In the genomic region with DNA sequence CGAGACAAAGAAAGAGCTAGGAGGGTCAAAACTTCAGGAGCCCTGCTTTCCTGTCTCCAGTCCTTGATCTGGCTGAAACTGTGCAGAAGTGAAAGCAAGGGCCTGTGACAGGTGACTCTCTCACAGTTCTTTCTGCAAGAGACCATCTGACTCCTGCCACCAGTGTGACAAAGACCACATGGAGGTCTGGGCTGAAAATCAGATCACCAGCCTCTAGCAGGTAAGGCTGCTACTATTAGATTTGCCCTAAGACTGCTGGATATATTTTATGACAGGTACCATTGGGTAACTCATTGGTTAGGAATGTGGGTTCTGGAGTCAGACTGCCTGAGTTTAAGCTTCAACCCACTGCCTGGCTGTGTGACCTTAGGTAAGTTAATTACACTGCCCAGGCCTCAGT, we compare ENCODE assay signal across 8 cellular contexts.
DNase-seq lines count a peak whose midpoint lies in the region; ATAC-seq and TF ChIP-seq lines count a peak whose summit lies in the region.

No MANE protein-coding gene starts in this region.

- no peaks in the 10 kb centered on the region for H3K9me3 ChIP-seq in SK-N-SH
- H3K9me3 ChIP-seq in PC-3 (ENCODE audit: low read length): no peaks in the 10 kb centered on the region
- no peaks in the 10 kb centered on the region for H3K9me3 ChIP-seq in upper lobe of right lung

- H3K4me2 ChIP-seq in SK-N-SH (no peak overlapping the region), PC-3 (ENCODE audit: low read length) (peak overlapping the region; percentile 19)

- H3K79me2 ChIP-seq in SK-N-SH (ENCODE audit: insufficient read depth): no peaks in the 10 kb centered on the region
- no peaks in the 10 kb centered on the region for H3K79me2 ChIP-seq in PC-3 (ENCODE audit: low read length)

- peaks cover 0 to 3% of the 10 kb centered on the region in 2 experiments; a peak in 1 of 4 replicates for H3K4me1 ChIP-seq in SK-N-SH (ENCODE audit: control insufficient read depth in 1 of 2, insufficient read depth in 2 of 2, low read depth in 1 of 2, low read length in 1 of 2)
- H3K4me1 ChIP-seq in PC-3 (ENCODE audit: insufficient read depth, low read length): peaks cover 15% of the 10 kb centered on the region
- peaks cover 14% of the 10 kb centered on the region for H3K4me1 ChIP-seq in upper lobe of right lung

- no peak for TF ChIP-seq RAD21 in SK-N-SH (IDR thresholded peaks at IDR 0.05; ENCODE audit: low read length)

- 50% methylated on average over 1 of the region's 1 CpG for WGBS in SK-N-SH (ENCODE audit: low lambda C conversion rate)

- H3K9me2 ChIP-seq in SK-N-SH (no peaks in the 10 kb centered on the region), PC-3 (replicated peaks; ENCODE audit: low read length) (no peaks in the 10 kb centered on the region)

- H4K20me1 ChIP-seq in SK-N-SH (ENCODE audit: insufficient read depth) (no peaks in the 10 kb centered on the region), PC-3 (ENCODE audit: low read length) (no peaks in the 10 kb centered on the region)

- CTCF ChIA-PET in SK-N-SH (lab: Yijun Ruan, JAX) (no interaction called here), PC-3 (lab: Charles Lee) (no interaction called here)

- no peaks in the 10 kb centered on the region for H3K27me3 ChIP-seq in SK-N-SH (ENCODE audit: insufficient read depth)
- H3K27me3 ChIP-seq in PC-3 (ENCODE audit: low read length): no peaks in the 10 kb centered on the region
- no peaks in the 10 kb centered on the region for H3K27me3 ChIP-seq in upper lobe of right lung

- H3K36me3 ChIP-seq in SK-N-SH (replicated peaks in 1 of 2; ENCODE audit: control insufficient read depth in 1 of 2, insufficient read depth in 2 of 2, low read length in 1 of 2) (no peaks in the 10 kb centered on the region), PC-3 (ENCODE audit: low read depth, low read length) (no peaks in the 10 kb centered on the region), upper lobe of right lung (no peaks in the 10 kb centered on the region)

- no peak overlapping the region for H3K27ac ChIP-seq in SK-N-SH (ENCODE audit: low read depth in 2 of 2, low read length in 1 of 2)
- no peak overlapping the region for H3K27ac ChIP-seq in PC-3 (ENCODE audit: low read length)
- H3K27ac ChIP-seq in upper lobe of right lung: no peak overlapping the region

- POLR2A ChIA-PET in SK-N-SH (lab: Yijun Ruan, JAX): no interaction called here
- POLR2A ChIA-PET in PC-3 (lab: Charles Lee; ENCODE audit: unreplicated experiment): interaction anchor here (0.6 kb wide), 1 partner anchor 60 kb away, joined by 3 read pairs; no protein-coding TSS in a partner anchor

- H3K9ac ChIP-seq in SK-N-SH: no peak overlapping the region
- H3K9ac ChIP-seq in PC-3 (ENCODE audit: low read length): no peak overlapping the region

- no peak for DNase-seq in SK-N-SH
- DNase-seq in PC-3: peak; percentile 62
- no peak for DNase-seq in upper lobe of right lung
- DNase-seq in head of caudate nucleus: no peak
- no peak for DNase-seq in activated CD4-positive, CD25-positive, alpha-beta regulatory T cell (lab: John Stamatoyannopoulos, UW)
- DNase-seq in GM19240 (ENCODE audit: insufficient read length, low spot score): no peak

- H2AFZ ChIP-seq in SK-N-SH (ENCODE audit: low read depth) (no peak overlapping the region), PC-3 (ENCODE audit: low read length) (no peak overlapping the region)

- no TSS peak for BruUV-seq in PC-3 (replicated peaks; lab: Mats Ljungman, UMichigan)

- peak; percentile 41; the same call in 2 of the 3 replicates for ATAC-seq in SK-N-SH treated with all-trans-retinoic acid at 6 μM for 48 hours
- ATAC-seq in HG03025 (IDR thresholded peaks at IDR 0.05; ENCODE audit: low FRiP score, unreplicated experiment): peak; percentile 65
- ATAC-seq in PC-3: peak; percentile 71
- ATAC-seq in upper lobe of right lung: peak; percentile 50

- H3K4me3 ChIP-seq in SK-N-SH (ENCODE audit: low read depth in 2 of 2, low read length in 1 of 2) (no peak overlapping the region), PC-3 (ENCODE audit: low read length) (no peak overlapping the region), upper lobe of right lung (no peak overlapping the region)

- TF ChIP-seq CTCF in SK-N-SH (IDR thresholded peaks at IDR 0.05) (no peak), PC-3 (conservative IDR thresholded peaks at IDR 0.05; ENCODE audit: low read depth, low read length) (no peak), upper lobe of right lung (IDR thresholded peaks at IDR 0.05) (no peak)

- intact Hi-C loops in PC-3 (cut with micrococcal nuclease) (loop anchor here (10.0 kb wide), 1 partner anchor 161 kb away; a partner anchor contains a TSS), upper lobe of right lung (cut with DNase I) (no loop called here), head of caudate nucleus (cut with DNase I) (no loop called here)

- TF ChIP-seq EP300 in SK-N-SH (IDR thresholded peaks at IDR 0.05; ENCODE audit: borderline replicate concordance in 1 of 2, low read depth in 1 of 2, low read length in 1 of 2): no peak

- H3F3A ChIP-seq in SK-N-SH (replicated peaks; ENCODE audit: insufficient read depth) (no peaks in the 10 kb centered on the region), PC-3 (ENCODE audit: low read length, unreplicated experiment) (no peaks in the 10 kb centered on the region)

TF ChIP-seq in SK-N-SH treated with all-trans-retinoic acid at 6 μM for 48 hours, 23 proteins besides CTCF, POLR2A, EP300 and RAD21 (continues in another document):
- TF ChIP-seq ZFP3 (CRISPR knock-in tag; IDR thresholded peaks at IDR 0.05) (no peak), OSR1 (CRISPR knock-in tag; IDR thresholded peaks at IDR 0.05) (no peak), RARB (CRISPR knock-in tag; IDR thresholded peaks at IDR 0.05) (no peak), TCF4 (CRISPR knock-in tag; IDR thresholded peaks at IDR 0.05; ENCODE audit: borderline replicate concordance) (no peak), BACH2 (CRISPR knock-in tag; IDR thresholded peaks at IDR 0.05; ENCODE audit: borderline replicate concordance) (no peak), TOX (CRISPR knock-in tag; IDR thresholded peaks at IDR 0.05; ENCODE audit: borderline replicate concordance) (no peak), ZNF70 (CRISPR knock-in tag; IDR thresholded peaks at IDR 0.05) (no peak)
- TF ChIP-seq, protein P1, sequence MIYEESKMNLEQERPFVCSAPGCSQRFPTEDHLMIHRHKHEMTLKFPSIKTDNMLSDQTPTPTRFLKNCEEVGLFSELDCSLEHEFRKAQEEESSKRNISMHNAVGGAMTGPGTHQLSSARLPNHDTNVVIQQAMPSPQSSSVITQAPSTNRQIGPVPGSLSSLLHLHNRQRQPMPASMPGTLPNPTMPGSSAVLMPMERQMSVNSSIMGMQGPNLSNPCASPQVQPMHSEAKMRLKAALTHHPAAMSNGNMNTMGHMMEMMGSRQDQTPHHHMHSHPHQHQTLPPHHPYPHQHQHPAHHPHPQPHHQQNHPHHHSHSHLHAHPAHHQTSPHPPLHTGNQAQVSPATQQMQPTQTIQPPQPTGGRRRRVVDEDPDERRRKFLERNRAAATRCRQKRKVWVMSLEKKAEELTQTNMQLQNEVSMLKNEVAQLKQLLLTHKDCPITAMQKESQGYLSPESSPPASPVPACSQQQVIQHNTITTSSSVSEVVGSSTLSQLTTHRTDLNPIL (CRISPR knock-in tag; IDR thresholded peaks at IDR 0.05; ENCODE audit: low read depth): no peak
- TF ChIP-seq, protein P2, sequence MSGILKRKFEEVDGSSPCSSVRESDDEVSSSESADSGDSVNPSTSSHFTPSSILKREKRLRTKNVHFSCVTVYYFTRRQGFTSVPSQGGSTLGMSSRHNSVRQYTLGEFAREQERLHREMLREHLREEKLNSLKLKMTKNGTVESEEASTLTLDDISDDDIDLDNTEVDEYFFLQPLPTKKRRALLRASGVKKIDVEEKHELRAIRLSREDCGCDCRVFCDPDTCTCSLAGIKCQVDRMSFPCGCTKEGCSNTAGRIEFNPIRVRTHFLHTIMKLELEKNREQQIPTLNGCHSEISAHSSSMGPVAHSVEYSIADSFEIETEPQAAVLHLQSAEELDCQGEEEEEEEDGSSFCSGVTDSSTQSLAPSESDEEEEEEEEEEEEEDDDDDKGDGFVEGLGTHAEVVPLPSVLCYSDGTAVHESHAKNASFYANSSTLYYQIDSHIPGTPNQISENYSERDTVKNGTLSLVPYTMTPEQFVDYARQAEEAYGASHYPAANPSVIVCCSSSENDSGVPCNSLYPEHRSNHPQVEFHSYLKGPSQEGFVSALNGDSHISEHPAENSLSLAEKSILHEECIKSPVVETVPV (CRISPR knock-in tag; IDR thresholded peaks at IDR 0.05): no peak

TF ChIP-seq in SK-N-SH, 30 proteins besides CTCF, POLR2A, EP300 and RAD21 (continues in another document):
- TF ChIP-seq TAF1 (IDR thresholded peaks at IDR 0.05; ENCODE audit: borderline replicate concordance, low read depth, low read length) (no peak), YY1 (IDR thresholded peaks at IDR 0.05; ENCODE audit: low read depth) (no peak), NRF1 (IDR thresholded peaks at IDR 0.05; ENCODE audit: low read depth, low read length) (no peak), RXRA (IDR thresholded peaks at IDR 0.05; ENCODE audit: borderline replicate concordance, low read depth) (no peak), SIN3A (IDR thresholded peaks at IDR 0.05; ENCODE audit: borderline replicate concordance, low read depth, low read length) (no peak), JUND (IDR thresholded peaks at IDR 0.05) (no peak), TCF12 (IDR thresholded peaks at IDR 0.05) (no peak)
- TF ChIP-seq, protein P3, sequence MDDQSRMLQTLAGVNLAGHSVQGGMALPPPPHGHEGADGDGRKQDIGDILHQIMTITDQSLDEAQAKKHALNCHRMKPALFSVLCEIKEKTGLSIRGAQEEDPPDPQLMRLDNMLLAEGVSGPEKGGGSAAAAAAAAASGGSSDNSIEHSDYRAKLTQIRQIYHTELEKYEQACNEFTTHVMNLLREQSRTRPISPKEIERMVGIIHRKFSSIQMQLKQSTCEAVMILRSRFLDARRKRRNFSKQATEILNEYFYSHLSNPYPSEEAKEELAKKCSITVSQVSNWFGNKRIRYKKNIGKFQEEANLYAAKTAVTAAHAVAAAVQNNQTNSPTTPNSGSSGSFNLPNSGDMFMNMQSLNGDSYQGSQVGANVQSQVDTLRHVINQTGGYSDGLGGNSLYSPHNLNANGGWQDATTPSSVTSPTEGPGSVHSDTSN (IDR thresholded peaks at IDR 0.05): no peak
- TF ChIP-seq, protein P4, sequence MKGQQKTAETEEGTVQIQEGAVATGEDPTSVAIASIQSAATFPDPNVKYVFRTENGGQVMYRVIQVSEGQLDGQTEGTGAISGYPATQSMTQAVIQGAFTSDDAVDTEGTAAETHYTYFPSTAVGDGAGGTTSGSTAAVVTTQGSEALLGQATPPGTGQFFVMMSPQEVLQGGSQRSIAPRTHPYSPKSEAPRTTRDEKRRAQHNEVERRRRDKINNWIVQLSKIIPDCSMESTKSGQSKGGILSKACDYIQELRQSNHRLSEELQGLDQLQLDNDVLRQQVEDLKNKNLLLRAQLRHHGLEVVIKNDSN (IDR thresholded peaks at IDR 0.05; ENCODE audit: borderline replicate concordance, low read depth): no peak
